Comparison of ENCODE assay signal across 11 cellular contexts in the genomic region with DNA sequence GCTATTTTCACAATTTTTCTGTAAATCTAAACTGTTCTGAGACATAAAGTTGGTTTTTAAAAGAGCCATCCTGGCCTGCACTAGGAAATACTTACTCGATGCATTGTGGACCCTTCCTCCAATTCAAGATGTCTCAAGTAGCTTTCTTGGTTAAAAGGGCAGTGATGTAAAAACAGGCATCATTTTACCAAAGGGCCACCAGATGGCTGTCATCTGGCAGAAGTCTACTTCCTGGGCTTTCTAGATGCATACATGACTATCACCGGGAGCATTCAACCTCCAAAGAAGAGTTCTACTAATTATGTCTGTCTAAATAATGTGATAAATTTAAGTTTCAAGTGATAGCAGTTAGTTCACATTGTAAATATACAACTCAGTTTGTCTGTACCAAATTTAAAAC.
DNase-seq lines count a peak whose midpoint lies in the region; ATAC-seq and TF ChIP-seq lines count a peak whose summit lies in the region.
"Had no signal": no experiment of that assay in that cellular context is flagged by ENCODE, and none has a peak within 500 bp of the region (broad histone marks: within the 10 kb centered on the region; RNA-seq: fewer than 3 reads in every experiment).

No MANE protein-coding gene starts in this region.

- no peak for ATAC-seq in GM21515 (IDR thresholded peaks at IDR 0.05; ENCODE audit: unreplicated experiment)
- no peak for ATAC-seq in activated CD8-positive, alpha-beta memory T cell treated with anti-CD3 and anti-CD28 coated beads, Interleukin-2, amount 10 ng/mL, durations not matched to agents 7 days and 5 days
- ATAC-seq: T-cell had no signal

- H3K27ac Mint-ChIP-seq in HFFc6: peak overlapping the region; percentile 94
- no peak overlapping the region for H3K27ac Mint-ChIP-seq in activated CD8-positive, alpha-beta memory T cell treated with anti-CD3 and anti-CD28 coated beads, Interleukin-2, amount 10 ng/mL, durations not matched to agents 7 days and 5 days
- H3K27ac Mint-ChIP-seq: T-cell had no signal

- no peak overlapping the region for H3K4me3 ChIP-seq in AG09309 (ENCODE audit: control insufficient read depth, low read depth, low read length)
- H3K4me3 ChIP-seq: coronary artery, ovary had no signal

- no peaks in the 10 kb centered on the region for H3K9me3 Mint-ChIP-seq in HFFc6
- H3K9me3 Mint-ChIP-seq in activated CD8-positive, alpha-beta memory T cell treated with anti-CD3 and anti-CD28 coated beads, Interleukin-2, amount 10 ng/mL, durations not matched to agents 7 days and 5 days (ENCODE audit: low read depth): no peaks in the 10 kb centered on the region
- H3K9me3 Mint-ChIP-seq: T-cell had no signal

- peak; percentile 28 for TF ChIP-seq CTCF in AG09309 (IDR thresholded peaks at IDR 0.05; ENCODE audit: control insufficient read depth, insufficient read depth, low read depth, low read length, missing control alignments)
- TF ChIP-seq CTCF in HFFc6 (IDR thresholded peaks at IDR 0.05): peak; percentile 74

- no peak for DNase-seq in AG09309 (ENCODE audit: low read depth)
- peak; percentile 57 for DNase-seq in HFFc6
- peak; percentile 20 for DNase-seq in SW480 (ENCODE audit: low spot score)
- peak; percentile 45 for DNase-seq in hepatic stellate cell (ENCODE audit: low spot score)
- DNase-seq in AML-193 (lab: John Stamatoyannopoulos, UW): no peak
- no peak for DNase-seq in activated CD4-positive, alpha-beta T cell treated with anti-CD3 and anti-CD28 coated beads for 1 hour
- DNase-seq in activated CD8-positive, alpha-beta memory T cell treated with anti-CD3 and anti-CD28 coated beads, Interleukin-2, amount 10 ng/mL, durations not matched to agents 7 days and 5 days: no peak
- DNase-seq: ovary had no signal

- peak overlapping the region; percentile 80 for H3K4me3 Mint-ChIP-seq in HFFc6
- H3K4me3 Mint-ChIP-seq in activated CD8-positive, alpha-beta memory T cell treated with anti-CD3 and anti-CD28 coated beads, Interleukin-2, amount 10 ng/mL, durations not matched to agents 7 days and 5 days: no peak overlapping the region
- H3K4me3 Mint-ChIP-seq: T-cell had no signal

- H3K36me3 Mint-ChIP-seq in HFFc6 (ENCODE audit: low read depth): peaks cover 26% of the 10 kb centered on the region
- no peaks in the 10 kb centered on the region for H3K36me3 Mint-ChIP-seq in activated CD8-positive, alpha-beta memory T cell treated with anti-CD3 and anti-CD28 coated beads, Interleukin-2, amount 10 ng/mL, durations not matched to agents 7 days and 5 days
- H3K36me3 Mint-ChIP-seq: T-cell had no signal

- CTCF ChIA-PET in activated CD8-positive, alpha-beta memory T cell treated with anti-CD3 and anti-CD28 coated beads, Interleukin-2, amount 10 ng/mL, durations not matched to agents 7 days and 5 days (lab: Charles Lee): no interaction called here

- no peaks in the 10 kb centered on the region for H3K27me3 Mint-ChIP-seq in HFFc6 (ENCODE audit: insufficient read depth)
- peaks cover 23% of the 10 kb centered on the region for H3K27me3 Mint-ChIP-seq in activated CD8-positive, alpha-beta memory T cell treated with anti-CD3 and anti-CD28 coated beads, Interleukin-2, amount 10 ng/mL, durations not matched to agents 7 days and 5 days

- H3K4me1 Mint-ChIP-seq in HFFc6 (ENCODE audit: low read depth): peaks cover 84% of the 10 kb centered on the region
- H3K4me1 Mint-ChIP-seq in activated CD8-positive, alpha-beta memory T cell treated with anti-CD3 and anti-CD28 coated beads, Interleukin-2, amount 10 ng/mL, durations not matched to agents 7 days and 5 days: no peaks in the 10 kb centered on the region
- H3K4me1 Mint-ChIP-seq: T-cell had no signal

Comparison
In these comparisons a context has a peak if more than half of its experiments do, and no peak if none do; other contexts are left out.
1. DNase-seq: peak in HFFc6 (single experiment), SW480 (single experiment) and hepatic stellate cell (single experiment); none in AG09309 (single experiment), AML-193 (0 of 2), activated CD4-positive, alpha-beta T cell treated with anti-CD3 and anti-CD28 coated beads for 1 hour (single experiment) and activated CD8-positive, alpha-beta memory T cell treated with anti-CD3 and anti-CD28 coated beads, Interleukin-2, amount 10 ng/mL, durations not matched to agents 7 days and 5 days (single experiment).